ENCODE assay signal across 23 cellular contexts in the genomic region with DNA sequence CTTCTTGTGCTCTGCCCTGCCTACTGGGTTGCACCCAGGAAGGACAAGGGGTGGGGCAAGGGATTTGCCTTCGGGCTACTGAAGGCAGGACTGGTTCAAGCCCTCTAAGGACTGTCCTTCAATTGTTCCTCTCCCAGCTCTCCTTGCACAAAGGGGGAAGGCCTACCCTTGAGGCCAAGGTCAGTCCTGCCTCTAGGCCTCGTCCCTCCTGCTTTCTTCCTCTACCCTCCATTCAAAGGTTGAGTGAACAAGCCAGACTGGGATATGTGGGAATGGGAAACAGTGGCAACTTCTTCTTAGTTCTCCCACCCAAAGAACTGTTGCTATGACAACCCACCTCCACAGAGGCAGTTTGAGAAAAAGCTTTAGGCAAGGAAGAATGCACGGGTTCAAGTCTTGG. TPM values are rescaled to one million over a fixed set of nuclear protein-coding genes. Genes with fewer than 3 reads are reported as not detected.
DNase-seq lines count a peak whose midpoint lies in the region; ATAC-seq and TF ChIP-seq lines count a peak whose summit lies in the region.
"Had no signal": no experiment of that assay in that cellular context is flagged by ENCODE, and none has a peak within 500 bp of the region (broad histone marks: within the 10 kb centered on the region; RNA-seq: fewer than 3 reads in every experiment).

No MANE protein-coding gene starts in this region.

- no peak for TF ChIP-seq EP300 in gastroesophageal sphincter (IDR thresholded peaks at IDR 0.05)

- H3K27ac ChIP-seq in gastroesophageal sphincter (peak overlapping the region in 3 of 4 donors; percentile 83 to 91 (median 89)), osteoblast (ENCODE audit: low read depth, low read length) (no peak overlapping the region)
- H3K27ac ChIP-seq: PC-9 had no signal

- no peaks in the 10 kb centered on the region for H3K9me3 Mint-ChIP-seq in activated naive CD8-positive, alpha-beta T cell treated with anti-CD3 and anti-CD28 coated beads for 36 hours
- no peaks in the 10 kb centered on the region for H3K9me3 Mint-ChIP-seq in activated naive CD8-positive, alpha-beta T cell treated with anti-CD3 and anti-CD28 coated beads, Interleukin-2, amount 50 U/mL, for 24 hours
- H3K9me3 Mint-ChIP-seq in natural killer cell: no peaks in the 10 kb centered on the region
- H3K9me3 Mint-ChIP-seq: activated naive CD8-positive, alpha-beta T cell treated with anti-CD3 and anti-CD28 coated beads, Interleukin-2, amount 10 ng/mL, durations not matched to agents 7 days and 5 days; activated T-cell treated with anti-CD3 and anti-CD28 coated beads, Interleukin-2, amount 50 U/mL, for 24 hours; central memory CD8-positive, alpha-beta T cell; naive thymus-derived CD8-positive, alpha-beta T cell had no signal

- H4K20me1 ChIP-seq in osteoblast (ENCODE audit: insufficient read depth, low read length): peaks cover 5% of the 10 kb centered on the region

- H3K27me3 ChIP-seq in gastroesophageal sphincter (no peaks in the 10 kb centered on the region), osteoblast (ENCODE audit: insufficient read depth, low read length) (no peaks in the 10 kb centered on the region)

- peak overlapping the region; percentile 13 for H3K27ac Mint-ChIP-seq in activated naive CD8-positive, alpha-beta T cell treated with anti-CD3 and anti-CD28 coated beads for 36 hours
- no peak overlapping the region for H3K27ac Mint-ChIP-seq in activated naive CD8-positive, alpha-beta T cell treated with anti-CD3 and anti-CD28 coated beads, Interleukin-2, amount 50 U/mL, for 24 hours
- no peak overlapping the region for H3K27ac Mint-ChIP-seq in natural killer cell
- H3K27ac Mint-ChIP-seq: activated naive CD8-positive, alpha-beta T cell treated with anti-CD3 and anti-CD28 coated beads, Interleukin-2, amount 10 ng/mL, durations not matched to agents 7 days and 5 days; activated T-cell treated with anti-CD3 and anti-CD28 coated beads, Interleukin-2, amount 50 U/mL, for 24 hours had no signal

- H3K4me1 ChIP-seq in gastroesophageal sphincter (peaks cover 0 to 45% (median 13%) of the 10 kb centered on the region in 3 donors), osteoblast (ENCODE audit: insufficient read depth, low read length) (peaks cover 12% of the 10 kb centered on the region)

- no peaks in the 10 kb centered on the region for H3K9me3 ChIP-seq in gastroesophageal sphincter
- no peaks in the 10 kb centered on the region for H3K9me3 ChIP-seq in osteoblast (ENCODE audit: low read depth, low read length)

- no peaks in the 10 kb centered on the region for H3K27me3 Mint-ChIP-seq in activated naive CD8-positive, alpha-beta T cell treated with anti-CD3 and anti-CD28 coated beads for 36 hours
- H3K27me3 Mint-ChIP-seq in activated naive CD8-positive, alpha-beta T cell treated with anti-CD3 and anti-CD28 coated beads, Interleukin-2, amount 50 U/mL, for 24 hours: peaks cover 3% of the 10 kb centered on the region
- peaks cover 6 to 7% of the 10 kb centered on the region in 2 donors for H3K27me3 Mint-ChIP-seq in natural killer cell (ENCODE audit: low read depth in 2 of 2)
- H3K27me3 Mint-ChIP-seq: activated naive CD8-positive, alpha-beta T cell treated with anti-CD3 and anti-CD28 coated beads, Interleukin-2, amount 10 ng/mL, durations not matched to agents 7 days and 5 days had no signal

- WGBS in gastroesophageal sphincter (ENCODE audit: low coverage in 1 of 2), 2 donors: 19 to 41% methylated on average over 2 to 3 of the region's 3 CpGs

- H3K36me3 ChIP-seq in gastroesophageal sphincter: peaks cover 0 to 22% of the 10 kb centered on the region in 2 donors
- H3K36me3 ChIP-seq in osteoblast (ENCODE audit: insufficient read depth, low read length): peaks cover 4% of the 10 kb centered on the region

- no peak overlapping the region for H3K4me3 ChIP-seq in gastroesophageal sphincter
- H3K4me3 ChIP-seq in osteoblast (ENCODE audit: insufficient read depth, low read length): no peak overlapping the region
- H3K4me3 ChIP-seq: lung, PC-9 had no signal

- no peaks in the 10 kb centered on the region for H3K36me3 Mint-ChIP-seq in activated naive CD8-positive, alpha-beta T cell treated with anti-CD3 and anti-CD28 coated beads for 36 hours
- H3K36me3 Mint-ChIP-seq in activated naive CD8-positive, alpha-beta T cell treated with anti-CD3 and anti-CD28 coated beads, Interleukin-2, amount 50 U/mL, for 24 hours (ENCODE audit: low read depth): no peaks in the 10 kb centered on the region
- H3K36me3 Mint-ChIP-seq in natural killer cell: no peaks in the 10 kb centered on the region
- H3K36me3 Mint-ChIP-seq: activated naive CD8-positive, alpha-beta T cell treated with anti-CD3 and anti-CD28 coated beads, Interleukin-2, amount 10 ng/mL, durations not matched to agents 7 days and 5 days; naive thymus-derived CD8-positive, alpha-beta T cell had no signal

- no peak for TF ChIP-seq CTCF in gastroesophageal sphincter (IDR thresholded peaks at IDR 0.05)
- TF ChIP-seq CTCF in osteoblast (IDR thresholded peaks at IDR 0.05; ENCODE audit: extremely low read depth, low read depth, low read length): no peak
- no peak for TF ChIP-seq CTCF in natural killer cell (IDR thresholded peaks at IDR 0.05)

- no peak overlapping the region for H2AFZ ChIP-seq in osteoblast (ENCODE audit: low read length)
- H2AFZ ChIP-seq: PC-9 had no signal

- peaks cover 9% of the 10 kb centered on the region for H3K4me1 Mint-ChIP-seq in activated naive CD8-positive, alpha-beta T cell treated with anti-CD3 and anti-CD28 coated beads for 36 hours
- peaks cover 15% of the 10 kb centered on the region for H3K4me1 Mint-ChIP-seq in activated naive CD8-positive, alpha-beta T cell treated with anti-CD3 and anti-CD28 coated beads, Interleukin-2, amount 50 U/mL, for 24 hours
- H3K4me1 Mint-ChIP-seq in natural killer cell: peaks cover 7 to 17% of the 10 kb centered on the region in 2 donors

- DNase-seq in activated naive CD8-positive, alpha-beta T cell treated with anti-CD3 and anti-CD28 coated beads for 36 hours: no peak
- no peak for DNase-seq in activated naive CD8-positive, alpha-beta T cell treated with anti-CD3 and anti-CD28 coated beads, Interleukin-2, amount 50 U/mL, for 24 hours
- DNase-seq in osteoblast (ENCODE audit: insufficient read length, low spot score, missing footprints): peak; percentile 56
- DNase-seq in natural killer cell: no peak
- DNase-seq: activated CD4-positive, alpha-beta T cell treated with anti-CD3 and anti-CD28 coated beads, Interleukin-2, amount 50 U/mL, for 48 hours; activated naive CD8-positive, alpha-beta T cell treated with anti-CD3 and anti-CD28 coated beads, Interleukin-2, amount 10 ng/mL, durations not matched to agents 7 days and 5 days; activated T-cell treated with anti-CD3 and anti-CD28 coated beads, Interleukin-2, amount 50 U/mL, for 24 hours; foreskin fibroblast; KBM-7; naive thymus-derived CD8-positive, alpha-beta T cell; NCI-H1048; NCI-H2171 treated with DMSO at 0.1 percent for 48 hours; NCI-H748 treated with DMSO at 0.1 percent for 48 hours; PC-9; stimulated activated CD4-positive, alpha-beta T cell treated with anti-CD3 and anti-CD28 coated beads, Interleukin-1b, Interleukin-23, amount 100 ng/mL, for 48 hours had no signal

- no peak overlapping the region for H3K4me3 Mint-ChIP-seq in activated naive CD8-positive, alpha-beta T cell treated with anti-CD3 and anti-CD28 coated beads for 36 hours
- H3K4me3 Mint-ChIP-seq in activated naive CD8-positive, alpha-beta T cell treated with anti-CD3 and anti-CD28 coated beads, Interleukin-2, amount 50 U/mL, for 24 hours: no peak overlapping the region
- H3K4me3 Mint-ChIP-seq in natural killer cell: no peak overlapping the region
- H3K4me3 Mint-ChIP-seq: activated naive CD8-positive, alpha-beta T cell treated with anti-CD3 and anti-CD28 coated beads, Interleukin-2, amount 10 ng/mL, durations not matched to agents 7 days and 5 days; activated T-cell treated with anti-CD3 and anti-CD28 coated beads, Interleukin-2, amount 50 U/mL, for 24 hours; central memory CD8-positive, alpha-beta T cell had no signal

- intact Hi-C loops in natural killer cell (cut with micrococcal nuclease): no loop called here

- H3K4me2 ChIP-seq in osteoblast (ENCODE audit: insufficient read depth, low read length): no peak overlapping the region
- H3K4me2 ChIP-seq: PC-9 had no signal

- H3K79me2 ChIP-seq in osteoblast (ENCODE audit: insufficient read depth, low read length): peaks cover 11% of the 10 kb centered on the region

- no peak for ATAC-seq in activated naive CD8-positive, alpha-beta T cell treated with anti-CD3 and anti-CD28 coated beads, Interleukin-2, amount 50 U/mL, for 24 hours
- ATAC-seq in gastroesophageal sphincter (no peak), HG02571 (IDR thresholded peaks at IDR 0.05; ENCODE audit: unreplicated experiment) (no peak), GM21447 (IDR thresholded peaks at IDR 0.05; ENCODE audit: unreplicated experiment) (no peak), HG03342 (IDR thresholded peaks at IDR 0.05; ENCODE audit: unreplicated experiment) (no peak), natural killer cell (no peak)
- ATAC-seq: naive thymus-derived CD8-positive, alpha-beta T cell had no signal

- no peak for TF ChIP-seq POLR2A in gastroesophageal sphincter (IDR thresholded peaks at IDR 0.05)

RNA-seq across cellular contexts. Expression of gene LURAP1, which starts 2.7 kb away (rescaled TPM):
- total RNA-seq in activated naive CD8-positive, alpha-beta T cell treated with anti-CD3 and anti-CD28 coated beads for 36 hours: not detected
- total RNA-seq in gastroesophageal sphincter (10 to 100 TPM in 2 of 4 donors, 1 to 10 TPM in 2; 6.7 to 16.2 (median 9.9) TPM), osteoblast (4.1 and 4.3 TPM in 2 replicates), natural killer cell (not detected)

RNA-seq across cellular contexts. Expression of gene POMGNT1, which starts 7.6 kb away (rescaled TPM):
- total RNA-seq in activated naive CD8-positive, alpha-beta T cell treated with anti-CD3 and anti-CD28 coated beads for 36 hours: 10 to 100 TPM; 34.3 to 38.8 TPM
- 10 to 100 TPM; 31.0 to 50.4 (median 38.2) TPM for total RNA-seq in gastroesophageal sphincter
- total RNA-seq in osteoblast: 43.9 and 45.6 TPM in 2 replicates
- total RNA-seq in natural killer cell: 10 to 100 TPM; 35.8 to 51.3 (median 47.0) TPM

RNA-seq across cellular contexts. Expression of gene P3R3URF, which starts 29.5 kb away (rescaled TPM):
- not detected for total RNA-seq in activated naive CD8-positive, alpha-beta T cell treated with anti-CD3 and anti-CD28 coated beads for 36 hours
- total RNA-seq in gastroesophageal sphincter (not detected), osteoblast (not detected in 2 replicates), natural killer cell (not detected)
- total RNA-seq: A172; activated naive CD8-positive, alpha-beta T cell treated with anti-CD3 and anti-CD28 coated beads, Interleukin-2, amount 10 ng/mL, durations not matched to agents 7 days and 5 days; lung; naive thymus-derived CD8-positive, alpha-beta T cell; PC-9; pulmonary artery endothelial cell had no signal

RNA-seq across cellular contexts. Expression of gene TSPAN1, which starts 30.9 kb away (rescaled TPM):
- under 1 TPM in 1 of 2 experiments, not detected in 1; 0.28 TPM for total RNA-seq in activated naive CD8-positive, alpha-beta T cell treated with anti-CD3 and anti-CD28 coated beads for 36 hours
- total RNA-seq in gastroesophageal sphincter (10 to 100 TPM in 1 of 4 donors, 1 to 10 TPM in 3; 1.0 to 11.0 (median 1.7) TPM), osteoblast (0.59 and 1.1 TPM in 2 replicates), natural killer cell (not detected)
- total RNA-seq: activated naive CD8-positive, alpha-beta T cell treated with anti-CD3 and anti-CD28 coated beads, Interleukin-2, amount 10 ng/mL, durations not matched to agents 7 days and 5 days; naive thymus-derived CD8-positive, alpha-beta T cell had no signal

RNA-seq across cellular contexts. Expression of gene RAD54L, which starts 41.8 kb away (rescaled TPM):
- total RNA-seq in activated naive CD8-positive, alpha-beta T cell treated with anti-CD3 and anti-CD28 coated beads for 36 hours: 10 to 100 TPM; 61.8 to 66.3 TPM
- 1 to 10 TPM in 1 of 4 donors, not detected in 3; 9.2 TPM for total RNA-seq in gastroesophageal sphincter
- total RNA-seq in osteoblast: 0.59 and 1.4 TPM in 2 replicates
- 1 to 10 TPM; 1.8 to 2.3 (median 1.8) TPM for total RNA-seq in natural killer cell
